Comparison of ENCODE assay signal across 12 cellular contexts in genomic region chrX:13489451-13489850, GRCh38.
DNase-seq lines count a peak whose midpoint lies in the region; ATAC-seq and TF ChIP-seq lines count a peak whose summit lies in the region.
"Had no signal": no experiment of that assay in that cellular context is flagged by ENCODE, and none has a peak within 500 bp of the region (broad histone marks: within the 10 kb centered on the region; RNA-seq: fewer than 3 reads in every experiment).

No MANE protein-coding gene starts in this region.

- no peak overlapping the region for H3K9ac ChIP-seq in fibroblast of lung (ENCODE audit: insufficient read depth, low read length)

- H3K9me2 ChIP-seq in hepatocyte (replicated peaks; ENCODE audit: insufficient read depth) = no peaks in the 10 kb centered on the region

- no peak overlapping the region for H3K4me3 ChIP-seq in RWPE2 (ENCODE audit: severe bottlenecking)
- no peak overlapping the region for H3K4me3 ChIP-seq in fibroblast of lung (replicated peaks in 1 of 4; ENCODE audit: control extremely low read depth in 1 of 4, insufficient read depth in 1 of 4, low read depth in 3 of 4, low read length in 4 of 4)
- H3K4me3 ChIP-seq in osteoblast (ENCODE audit: insufficient read depth, low read length) = no peak overlapping the region
- H3K4me3 ChIP-seq in hepatocyte = no peak overlapping the region

- ATAC-seq in RWPE2 (ENCODE audit: low read depth) (no peak), HG02840 (IDR thresholded peaks at IDR 0.05; ENCODE audit: low FRiP score, unreplicated experiment) (no peak)

- H3K27me3 Mint-ChIP-seq in CD14-positive monocyte (ENCODE audit: low read depth in 3 of 3) = peaks cover 0 to 33% (median 1%) of the 10 kb centered on the region in 3 donors
- H3K27me3 Mint-ChIP-seq in activated T-helper 2 cell treated with anti-CD3 and anti-CD28 coated beads, Interferon-gamma antibody, Interleukin-2, Interleukin-4, amounts not matched to agents 10 μg/mL and 5 μg/mL and 100 μg/mL, durations not matched to agents 14 hours and 24 hours and 36 hours (ENCODE audit: low read depth) = no peaks in the 10 kb centered on the region
- H3K27me3 Mint-ChIP-seq: central memory CD8-positive, alpha-beta T cell had no signal

- H3K9me3 ChIP-seq in RWPE2 (ENCODE audit: severe bottlenecking) (no peaks in the 10 kb centered on the region), fibroblast of lung (ENCODE audit: control insufficient read depth, insufficient read depth, low read depth, low read length) (no peaks in the 10 kb centered on the region), osteoblast (ENCODE audit: low read depth, low read length) (no peaks in the 10 kb centered on the region), hepatocyte (ENCODE audit: low read depth) (no peaks in the 10 kb centered on the region)
- H3K9me3 ChIP-seq: BE2C had no signal

- H3K27ac Mint-ChIP-seq in CD14-positive monocyte = peak overlapping the region; percentile 38 to 91 (median 78)
- no peak overlapping the region for H3K27ac Mint-ChIP-seq in activated T-helper 2 cell treated with anti-CD3 and anti-CD28 coated beads, Interferon-gamma antibody, Interleukin-2, Interleukin-4, amounts not matched to agents 10 μg/mL and 5 μg/mL and 100 μg/mL, durations not matched to agents 14 hours and 24 hours and 36 hours
- H3K27ac Mint-ChIP-seq: T-helper 2 cell treated with Interferon-gamma antibody and Interleukin-4, amounts not matched to agents 5 μg/mL and 100 μg/mL, for 36 hours had no signal

- H3K36me3 Mint-ChIP-seq in CD14-positive monocyte = no peaks in the 10 kb centered on the region
- H3K36me3 Mint-ChIP-seq in activated T-helper 2 cell treated with anti-CD3 and anti-CD28 coated beads, Interferon-gamma antibody, Interleukin-2, Interleukin-4, amounts not matched to agents 10 μg/mL and 5 μg/mL and 100 μg/mL, durations not matched to agents 14 hours and 24 hours and 36 hours (ENCODE audit: low read depth) = no peaks in the 10 kb centered on the region

- H3K4me1 Mint-ChIP-seq in CD14-positive monocyte = peaks cover 47% of the 10 kb centered on the region
- H3K4me1 Mint-ChIP-seq in activated T-helper 2 cell treated with anti-CD3 and anti-CD28 coated beads, Interferon-gamma antibody, Interleukin-2, Interleukin-4, amounts not matched to agents 10 μg/mL and 5 μg/mL and 100 μg/mL, durations not matched to agents 14 hours and 24 hours and 36 hours (ENCODE audit: low read depth) = peaks cover 11% of the 10 kb centered on the region

- DNase-seq in CD14-positive monocyte (ENCODE audit: low spot score) (peak; percentile 46), RWPE2 (ENCODE audit: low spot score) (no peak), fibroblast of lung (ENCODE audit: low read depth in 2 of 2) (peak; percentile 74 to 81), osteoblast (ENCODE audit: insufficient read length, low spot score, missing footprints) (no peak), hepatocyte (ENCODE audit: low spot score) (no peak), activated gamma-delta T cell (lab: John Stamatoyannopoulos, UW) (no peak)
- DNase-seq in activated T-helper 2 cell treated with anti-CD3 and anti-CD28 coated beads, Interferon-gamma antibody, Interleukin-2, Interleukin-4, amounts not matched to agents 10 μg/mL and 5 μg/mL and 100 μg/mL, durations not matched to agents 14 hours and 24 hours and 36 hours (ENCODE audit: low spot score) = no peak
- DNase-seq: BE2C, occipital lobe had no signal

- no peaks in the 10 kb centered on the region for H4K20me1 ChIP-seq in fibroblast of lung (ENCODE audit: control insufficient read depth, extremely low read depth, insufficient read depth, low read length)
- H4K20me1 ChIP-seq in osteoblast (ENCODE audit: insufficient read depth, low read length) = no peaks in the 10 kb centered on the region
- H4K20me1 ChIP-seq in hepatocyte (ENCODE audit: insufficient read depth, poor library complexity, severe bottlenecking) = no peaks in the 10 kb centered on the region

- no peak overlapping the region for H3K4me2 ChIP-seq in fibroblast of lung (ENCODE audit: extremely low read depth, insufficient read depth, low read length)
- no peak overlapping the region for H3K4me2 ChIP-seq in osteoblast (ENCODE audit: insufficient read depth, low read length)
- no peak overlapping the region for H3K4me2 ChIP-seq in hepatocyte

- H3K4me3 Mint-ChIP-seq in CD14-positive monocyte = no peak overlapping the region
- no peak overlapping the region for H3K4me3 Mint-ChIP-seq in activated T-helper 2 cell treated with anti-CD3 and anti-CD28 coated beads, Interferon-gamma antibody, Interleukin-2, Interleukin-4, amounts not matched to agents 10 μg/mL and 5 μg/mL and 100 μg/mL, durations not matched to agents 14 hours and 24 hours and 36 hours (ENCODE audit: low read depth)
- H3K4me3 Mint-ChIP-seq: central memory CD8-positive, alpha-beta T cell; T-helper 2 cell treated with Interferon-gamma antibody and Interleukin-4, amounts not matched to agents 5 μg/mL and 100 μg/mL, for 36 hours had no signal

- H3K4me1 ChIP-seq in RWPE2 (ENCODE audit: insufficient read depth, poor library complexity, severe bottlenecking) = peaks cover 32% of the 10 kb centered on the region
- peaks cover 11% of the 10 kb centered on the region for H3K4me1 ChIP-seq in fibroblast of lung (ENCODE audit: control insufficient read depth, extremely low read depth, insufficient read depth, low read length)
- H3K4me1 ChIP-seq in osteoblast (ENCODE audit: insufficient read depth, low read length) = peaks cover 31% of the 10 kb centered on the region
- H3K4me1 ChIP-seq in hepatocyte (ENCODE audit: insufficient read depth) = peaks cover 5% of the 10 kb centered on the region
- H3K4me1 ChIP-seq: BE2C had no signal

- H3K27me3 ChIP-seq in RWPE2 (ENCODE audit: insufficient read depth, poor library complexity, severe bottlenecking) = no peaks in the 10 kb centered on the region
- H3K27me3 ChIP-seq in fibroblast of lung (ENCODE audit: control insufficient read depth, insufficient read depth, low read length) = no peaks in the 10 kb centered on the region
- no peaks in the 10 kb centered on the region for H3K27me3 ChIP-seq in osteoblast (ENCODE audit: insufficient read depth, low read length)
- no peaks in the 10 kb centered on the region for H3K27me3 ChIP-seq in hepatocyte
- H3K27me3 ChIP-seq: BE2C had no signal

- H3K9me3 Mint-ChIP-seq in CD14-positive monocyte = no peaks in the 10 kb centered on the region
- H3K9me3 Mint-ChIP-seq in activated T-helper 2 cell treated with anti-CD3 and anti-CD28 coated beads, Interferon-gamma antibody, Interleukin-2, Interleukin-4, amounts not matched to agents 10 μg/mL and 5 μg/mL and 100 μg/mL, durations not matched to agents 14 hours and 24 hours and 36 hours = no peaks in the 10 kb centered on the region
- H3K9me3 Mint-ChIP-seq: central memory CD8-positive, alpha-beta T cell; T-helper 2 cell treated with Interferon-gamma antibody and Interleukin-4, amounts not matched to agents 5 μg/mL and 100 μg/mL, for 36 hours had no signal

- no peak overlapping the region for H2AFZ ChIP-seq in fibroblast of lung (ENCODE audit: low read length)
- H2AFZ ChIP-seq in osteoblast (ENCODE audit: low read length) = no peak overlapping the region
- no peak overlapping the region for H2AFZ ChIP-seq in hepatocyte

- H3K79me2 ChIP-seq in fibroblast of lung (ENCODE audit: control insufficient read depth, insufficient read depth, low read length) (no peaks in the 10 kb centered on the region), osteoblast (ENCODE audit: insufficient read depth, low read length) (no peaks in the 10 kb centered on the region), hepatocyte (no peaks in the 10 kb centered on the region)

- H3K27ac ChIP-seq in RWPE2 (ENCODE audit: poor library complexity, severe bottlenecking) (peak overlapping the region; percentile 94), fibroblast of lung (ENCODE audit: insufficient read depth, low read length) (no peak overlapping the region), osteoblast (ENCODE audit: low read depth, low read length) (peak overlapping the region; percentile 90), hepatocyte (no peak overlapping the region)

- 90% methylated on average over 5 of the region's 5 CpGs for WGBS in hepatocyte (ENCODE audit: low lambda C conversion rate, missing lambda C conversion rate)

- H3K36me3 ChIP-seq in RWPE2 (ENCODE audit: low read depth) (no peaks in the 10 kb centered on the region), fibroblast of lung (ENCODE audit: control insufficient read depth, insufficient read depth, low read length) (no peaks in the 10 kb centered on the region), osteoblast (ENCODE audit: insufficient read depth, low read length) (no peaks in the 10 kb centered on the region), hepatocyte (replicated peaks; ENCODE audit: insufficient read depth, low read depth) (no peaks in the 10 kb centered on the region)
- H3K36me3 ChIP-seq: BE2C had no signal

- no peak for TF ChIP-seq CTCF in CD14-positive monocyte (IDR thresholded peaks at IDR 0.05)
- no peak for TF ChIP-seq CTCF in RWPE2 (IDR thresholded peaks at IDR 0.05; ENCODE audit: poor library complexity, severe bottlenecking)
- TF ChIP-seq CTCF in fibroblast of lung (conservative IDR thresholded peaks at IDR 0.05 in 1 of 2, IDR thresholded peaks at IDR 0.05 in 1 of 2; ENCODE audit: low read depth in 1 of 2, low read length in 2 of 2) = no peak
- no peak for TF ChIP-seq CTCF in osteoblast (IDR thresholded peaks at IDR 0.05; ENCODE audit: extremely low read depth, low read depth, low read length)
- TF ChIP-seq CTCF in hepatocyte (IDR thresholded peaks at IDR 0.05; ENCODE audit: poor library complexity) = no peak

- intact Hi-C loops in CD14-positive monocyte (cut with micrococcal nuclease) = loop anchor here in 1 of 2 donors (5.0 kb wide), 1 partner anchor 537 kb away; no protein-coding TSS in a partner anchor
- intact Hi-C loops in activated T-helper 2 cell treated with anti-CD3 and anti-CD28 coated beads, Interferon-gamma antibody, Interleukin-2, Interleukin-4, amounts not matched to agents 10 μg/mL and 5 μg/mL and 100 μg/mL, durations not matched to agents 14 hours and 24 hours and 36 hours (cut with micrococcal nuclease) = loop anchor here (10.0 kb wide), 1 partner anchor 235 kb away; no protein-coding TSS in a partner anchor

Comparison
In these comparisons a context has a peak if more than half of its experiments do, and no peak if none do; other contexts are left out.
1. DNase-seq: peak in CD14-positive monocyte (single experiment) and fibroblast of lung (2 of 2); none in RWPE2 (single experiment), osteoblast (single experiment), hepatocyte (single experiment), activated T-helper 2 cell treated with anti-CD3 and anti-CD28 coated beads, Interferon-gamma antibody, Interleukin-2, Interleukin-4, amounts not matched to agents 10 μg/mL and 5 μg/mL and 100 μg/mL, durations not matched to agents 14 hours and 24 hours and 36 hours (single experiment) and activated gamma-delta T cell (single experiment).
2. H3K27ac ChIP-seq: peak in RWPE2 (single experiment) and osteoblast (single experiment); none in fibroblast of lung (single experiment) and hepatocyte (single experiment).